ENCODE assay signal across 10 cellular contexts in the genomic region with DNA sequence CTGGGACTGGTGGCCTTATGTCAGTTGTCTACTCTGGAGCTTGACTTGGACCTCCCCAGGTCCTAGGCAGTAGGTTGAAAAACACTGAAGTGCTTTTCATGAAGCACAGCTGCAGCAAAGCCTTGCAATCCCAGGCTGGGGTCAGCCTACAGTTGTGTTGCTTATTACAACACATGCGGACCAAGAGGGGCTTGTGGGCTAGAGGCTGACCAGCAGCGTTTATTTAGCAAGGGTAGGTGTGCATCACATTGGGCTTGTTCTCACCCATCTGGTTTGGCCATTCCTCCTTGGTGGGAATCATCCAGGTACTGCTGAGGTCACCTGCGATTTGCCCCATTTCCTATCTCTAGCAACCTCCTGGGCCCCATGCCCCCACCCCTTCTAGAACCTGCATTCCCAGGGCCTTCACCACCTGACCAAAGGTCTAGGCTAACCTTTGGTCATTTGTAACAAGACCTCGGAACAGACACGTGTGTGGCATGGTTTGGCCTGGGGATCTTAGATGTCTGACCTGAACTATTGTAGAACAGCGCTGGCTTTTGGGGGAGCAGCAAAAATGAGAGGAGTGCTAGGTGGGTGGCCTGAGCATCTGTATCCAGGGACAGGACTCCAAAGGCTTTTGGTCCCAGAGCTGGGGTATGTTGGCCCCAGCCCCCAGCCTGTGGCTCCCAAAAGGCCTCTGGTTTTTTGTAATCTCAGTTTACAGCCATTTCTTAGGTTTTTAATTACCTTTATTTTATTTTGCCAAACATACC. TPM values are rescaled to one million over a fixed set of nuclear protein-coding genes. Genes with fewer than 3 reads are reported as not detected.
DNase-seq lines count a peak whose midpoint lies in the region; ATAC-seq and TF ChIP-seq lines count a peak whose summit lies in the region.
"Had no signal": no experiment of that assay in that cellular context is flagged by ENCODE, and none has a peak within 500 bp of the region (broad histone marks: within the 10 kb centered on the region; RNA-seq: fewer than 3 reads in every experiment).

No MANE protein-coding gene starts in this region.

- CTCF ChIA-PET in PC-9 (lab: Charles Lee): no interaction called here

- peak overlapping the region; percentile 94; the same call in 1 of the 2 replicates for H3K4me2 ChIP-seq in PC-9
- H3K4me2 ChIP-seq: smooth muscle cell had no signal

- TF ChIP-seq CTCF in cardiac muscle cell (IDR thresholded peaks at IDR 0.05; ENCODE audit: low read depth, low read length) (no peak), PC-9 (conservative IDR thresholded peaks at IDR 0.05) (no peak), endodermal cell (conservative IDR thresholded peaks at IDR 0.05) (no peak), type B pancreatic cell (conservative IDR thresholded peaks at IDR 0.05) (no peak)

- peaks cover 5% of the 10 kb centered on the region for H3K4me1 Mint-ChIP-seq in endodermal cell
- H3K4me1 Mint-ChIP-seq in type B pancreatic cell (ENCODE audit: unreplicated experiment): peaks cover 15% of the 10 kb centered on the region

- H3K36me3 ChIP-seq in cardiac muscle cell: peaks cover 12% of the 10 kb centered on the region
- H3K36me3 ChIP-seq in PC-9 (ENCODE audit: low read depth): peaks cover 20% of the 10 kb centered on the region
- H3K36me3 ChIP-seq in endodermal cell (ENCODE audit: control insufficient read depth, insufficient read depth, low read length): peaks cover 22% of the 10 kb centered on the region

- H3K27ac Mint-ChIP-seq in endodermal cell (peak overlapping the region; percentile 84), type B pancreatic cell (peak overlapping the region; percentile 72)

- H3K27me3 ChIP-seq in cardiac muscle cell (no peaks in the 10 kb centered on the region), PC-9 (ENCODE audit: insufficient read depth, low read depth) (no peaks in the 10 kb centered on the region), endodermal cell (ENCODE audit: control insufficient read depth, insufficient read depth, low read length, poor library complexity, severe bottlenecking) (no peaks in the 10 kb centered on the region)

- H3K4me3 Mint-ChIP-seq in endodermal cell: peak overlapping the region; percentile 91
- peak overlapping the region; percentile 99 for H3K4me3 Mint-ChIP-seq in type B pancreatic cell

- POLR2A ChIA-PET in PC-9 (lab: Charles Lee; ENCODE audit: unreplicated experiment): interaction anchor here (0.6 to 1.1 kb wide), 3 partner anchors 51 to 126 kb away, joined by 3 to 5 read pairs (median 4); partner anchors contain the start of gene SLC10A3

- peaks cover 47% of the 10 kb centered on the region for H3F3A ChIP-seq in PC-9 (ENCODE audit: insufficient read depth, low read depth)

- DNase-seq in cardiac muscle cell (ENCODE audit: low read depth in 1 of 2, low spot score in 1 of 2) (peak in 1 of 2 donors; percentile 51), left ventricle myocardium superior (no peak), PC-9 (peak in 1 of 2 experiments; percentile 61), endodermal cell (peak; percentile 81), type B pancreatic cell (ENCODE audit: extremely low spot score, unreplicated experiment) (no peak), NCI-H2227 treated with DMSO at 0.1 percent for 48 hours (lab: John Stamatoyannopoulos, UW) (no peak), head of caudate nucleus (no peak)
- DNase-seq in effector CD4-positive, alpha-beta T cell: no peak

- no peaks in the 10 kb centered on the region for H3K9me3 ChIP-seq in cardiac muscle cell (ENCODE audit: low read depth)
- H3K9me3 ChIP-seq in PC-9 (ENCODE audit: insufficient read depth, low read depth): no peaks in the 10 kb centered on the region
- no peaks in the 10 kb centered on the region for H3K9me3 ChIP-seq in endodermal cell (ENCODE audit: control insufficient read depth, low read length)

- H3K27ac ChIP-seq in cardiac muscle cell: peak overlapping the region; percentile 28
- H3K27ac ChIP-seq in PC-9: peak overlapping the region; percentile 97
- H3K27ac ChIP-seq in endodermal cell (ENCODE audit: low read depth, low read length): no peak overlapping the region

- H3K79me2 ChIP-seq in PC-9 (ENCODE audit: low read depth): peaks cover 24% of the 10 kb centered on the region

- H3K9me3 Mint-ChIP-seq in endodermal cell (peaks cover 76% of the 10 kb centered on the region), type B pancreatic cell (no peaks in the 10 kb centered on the region)

- WGBS in endodermal cell (ENCODE audit: insufficient coverage in 1 of 2, insufficient read length in 1 of 2), 2 experiments: 76% methylated on average over 6 of the region's 6 CpGs; no CpG with 5 or more reads in 1 of the 2 experiments

- no peaks in the 10 kb centered on the region for H3K27me3 Mint-ChIP-seq in endodermal cell (ENCODE audit: insufficient read depth)
- peaks cover 5% of the 10 kb centered on the region for H3K27me3 Mint-ChIP-seq in type B pancreatic cell

- H3K4me1 ChIP-seq in cardiac muscle cell (ENCODE audit: low read depth) (peaks cover 4% of the 10 kb centered on the region), PC-9 (replicated peaks; ENCODE audit: insufficient read depth) (peaks cover 7% of the 10 kb centered on the region), endodermal cell (ENCODE audit: control insufficient read depth, insufficient read depth, low read length) (no peaks in the 10 kb centered on the region)

- H3K9me2 ChIP-seq in PC-9 (ENCODE audit: insufficient read depth): no peaks in the 10 kb centered on the region

- no peak overlapping the region for H3K4me3 ChIP-seq in cardiac muscle cell
- H3K4me3 ChIP-seq in PC-9: no peak overlapping the region
- no peak overlapping the region for H3K4me3 ChIP-seq in endodermal cell (ENCODE audit: low read length)
- H3K4me3 ChIP-seq: smooth muscle cell had no signal

- intact Hi-C loops in left ventricle myocardium superior (cut with micrococcal nuclease) (no loop called here), PC-9 (cut with micrococcal nuclease; ENCODE audit: unreplicated experiment) (no loop called here), head of caudate nucleus (cut with DNase I) (no loop called here)

- no peak overlapping the region for H3K9ac ChIP-seq in endodermal cell (ENCODE audit: extremely low read depth, low read length, poor library complexity, severe bottlenecking)

- H2AFZ ChIP-seq in PC-9: no peak overlapping the region

- peaks cover 22% of the 10 kb centered on the region for H4K20me1 ChIP-seq in PC-9 (ENCODE audit: insufficient read depth)

- H3K36me3 Mint-ChIP-seq in endodermal cell (ENCODE audit: low read depth) (peaks cover 24% of the 10 kb centered on the region), type B pancreatic cell (peaks cover 20% of the 10 kb centered on the region)

- no peak for ATAC-seq in left ventricle myocardium superior
- ATAC-seq: activated CD4-positive, CD25-positive, alpha-beta regulatory T cell treated with anti-CD3 and anti-CD28 coated beads, Interleukin-2, amount 50 U/mL, for 24 hours had no signal

- BruUV-seq in PC-9 (replicated peaks; lab: Mats Ljungman, UMichigan): no TSS peak

RNA-seq across cellular contexts. Expression of gene RPL10, which starts 3.0 kb away (rescaled TPM):
- 2,299 and 4,006 TPM in 2 replicates for total RNA-seq in cardiac muscle cell
- 1,000 and 1,150 TPM in 2 replicates for polyA plus RNA-seq in cardiac muscle cell
- total RNA-seq in left ventricle myocardium superior: 1,898 TPM
- total RNA-seq in PC-9 (2021): 3,447 and 3,685 TPM in 2 replicates
- total RNA-seq in endodermal cell: 1,000 to 10,000 TPM; 2,142 to 2,551 TPM
- 2,954 TPM for polyA plus RNA-seq in endodermal cell (2013, experiment 1 of 2)
- polyA plus RNA-seq in endodermal cell (2013, experiment 2 of 2): 2,652 TPM
- 2,880 and 3,042 TPM in 2 replicates for total RNA-seq in type B pancreatic cell (ENCODE audit: low replicate concordance)

RNA-seq across cellular contexts. Expression of gene DNASE1L1, which starts 7.8 kb away (rescaled TPM):
- total RNA-seq in cardiac muscle cell: 34.3 and 40.4 TPM in 2 replicates
- polyA plus RNA-seq in cardiac muscle cell: 24.8 and 26.1 TPM in 2 replicates
- total RNA-seq in left ventricle myocardium superior: 58.7 TPM
- total RNA-seq in PC-9 (2021): 25.9 and 28.3 TPM in 2 replicates
- total RNA-seq in endodermal cell: 10 to 100 TPM; 13.8 to 17.0 TPM
- 13.1 TPM for polyA plus RNA-seq in endodermal cell (2013, experiment 1 of 2)
- 10.9 TPM for polyA plus RNA-seq in endodermal cell (2013, experiment 2 of 2)
- total RNA-seq in type B pancreatic cell (ENCODE audit: low replicate concordance): 13.3 and 14.4 TPM in 2 replicates

RNA-seq across cellular contexts. Expression of gene TAFAZZIN, which starts 10.1 kb away (rescaled TPM):
- total RNA-seq in cardiac muscle cell (37.4 and 52.1 TPM in 2 replicates), left ventricle myocardium superior (38.0 TPM), PC-9 (2021) (95.8 and 134 TPM in 2 replicates), endodermal cell (10 to 100 TPM; 32.9 to 62.9 TPM), type B pancreatic cell (ENCODE audit: low replicate concordance) (30.5 and 46.1 TPM in 2 replicates)
- polyA plus RNA-seq in cardiac muscle cell: 59.7 and 65.0 TPM in 2 replicates
- polyA plus RNA-seq in endodermal cell (2013, experiment 1 of 2): 40.6 TPM
- 39.8 TPM for polyA plus RNA-seq in endodermal cell (2013, experiment 2 of 2)

RNA-seq across cellular contexts. Expression of gene EMD, which starts 22.1 kb away (rescaled TPM):
- total RNA-seq in cardiac muscle cell (56.9 and 66.2 TPM in 2 replicates), left ventricle myocardium superior (51.3 TPM), PC-9 (2021) (132 and 164 TPM in 2 replicates), endodermal cell (10 to 100 TPM; 60.3 to 76.4 TPM), type B pancreatic cell (ENCODE audit: low replicate concordance) (56.7 and 62.7 TPM in 2 replicates)
- 77.7 and 91.2 TPM in 2 replicates for polyA plus RNA-seq in cardiac muscle cell
- 91.0 TPM for polyA plus RNA-seq in endodermal cell (2013, experiment 1 of 2)
- 77.9 TPM for polyA plus RNA-seq in endodermal cell (2013, experiment 2 of 2)

RNA-seq across cellular contexts. Expression of gene FLNA, which starts 26.8 kb away (rescaled TPM):
- total RNA-seq in cardiac muscle cell (405 and 447 TPM in 2 replicates), left ventricle myocardium superior (228 TPM), PC-9 (2021) (1,841 and 2,308 TPM in 2 replicates), endodermal cell (1,000 to 10,000 TPM; 1,074 to 1,251 TPM), type B pancreatic cell (ENCODE audit: low replicate concordance) (806 and 851 TPM in 2 replicates)
- 250 and 341 TPM in 2 replicates for polyA plus RNA-seq in cardiac muscle cell
- 609 TPM for polyA plus RNA-seq in endodermal cell (2013, experiment 1 of 2)
- 609 TPM for polyA plus RNA-seq in endodermal cell (2013, experiment 2 of 2)
